In genomic region chr16:17571499-17572093, GRCh38 we compare ENCODE assay signal across 28 cellular contexts.
A peak's percentile ranks its signal among the peaks of the same experiment; 100 is the strongest.
DNase-seq lines count a peak whose midpoint lies in the region; ATAC-seq, FAIRE-seq and TF ChIP-seq lines count a peak whose summit lies in the region.
"Had no signal": no experiment of that assay in that cellular context is flagged by ENCODE, and none has a peak within 500 bp of the region (broad histone marks: within the 10 kb centered on the region; RNA-seq: fewer than 3 reads in every experiment).

No MANE protein-coding gene starts in this region.

- ATAC-seq in mucosa of descending colon = peak; percentile 95
- ATAC-seq: natural killer cell; PC-3; stimulated activated effector memory CD8-positive, alpha-beta T cell treated with anti-CD3 and anti-CD28 coated beads, Interleukin-12 subunit alpha, Interleukin-12 subunit beta, amount 100 ng/mL, for 72 hours had no signal

- TF ChIP-seq CTCF in mucosa of descending colon (IDR thresholded peaks at IDR 0.05) = no peak
- no peak for TF ChIP-seq CTCF in nephron progenitor cell (IDR thresholded peaks at IDR 0.05)

- H3K27me3 Mint-ChIP-seq in nephron progenitor cell (ENCODE audit: low read depth, poor library complexity) = peaks cover 7% of the 10 kb centered on the region

- no peak overlapping the region for H3K4me3 ChIP-seq in mucosa of descending colon
- H3K4me3 ChIP-seq: lower lobe of right lung, vagina had no signal

- H3K36me3 Mint-ChIP-seq in nephron progenitor cell (ENCODE audit: low read depth) = no peaks in the 10 kb centered on the region
- H3K36me3 Mint-ChIP-seq: brain; natural killer cell; stimulated activated effector memory CD8-positive, alpha-beta T cell treated with anti-CD3 and anti-CD28 coated beads, Interleukin-12 subunit alpha, Interleukin-12 subunit beta, amount 100 ng/mL, for 72 hours had no signal

- intact Hi-C loops in mucosa of descending colon (cut with DNase I, micrococcal nuclease) = no loop called here

- FAIRE-seq in urothelium cell line (lab: Jason Lieb, UNC) = no peak
- FAIRE-seq: GM12891, islet of Langerhans had no signal

- H3K4me1 ChIP-seq in mucosa of descending colon (ENCODE audit: low read depth) = no peaks in the 10 kb centered on the region
- H3K4me1 ChIP-seq: BE2C, lower lobe of right lung, vagina had no signal

- H3K36me3 ChIP-seq in mucosa of descending colon (ENCODE audit: low read depth) = no peaks in the 10 kb centered on the region
- H3K36me3 ChIP-seq: BE2C, lower lobe of right lung, vagina had no signal

- no peaks in the 10 kb centered on the region for H3K9me3 Mint-ChIP-seq in nephron progenitor cell
- H3K9me3 Mint-ChIP-seq: activated CD4-positive, alpha-beta memory T cell treated with anti-CD3 and anti-CD28 coated beads, Interleukin-2, amount 10 ng/mL, durations not matched to agents 7 days and 5 days; H9; natural killer cell; stimulated activated effector memory CD8-positive, alpha-beta T cell treated with anti-CD3 and anti-CD28 coated beads, Interleukin-12 subunit alpha, Interleukin-12 subunit beta, amount 100 ng/mL, for 72 hours had no signal

- H3K9me3 ChIP-seq in mucosa of descending colon = no peaks in the 10 kb centered on the region
- H3K9me3 ChIP-seq: BE2C, lower lobe of right lung, vagina had no signal

- H3K4me3 Mint-ChIP-seq in nephron progenitor cell = no peak overlapping the region
- H3K4me3 Mint-ChIP-seq: activated CD4-positive, alpha-beta memory T cell treated with anti-CD3 and anti-CD28 coated beads, Interleukin-2, amount 10 ng/mL, durations not matched to agents 7 days and 5 days; brain; H9; natural killer cell; stimulated activated effector memory CD8-positive, alpha-beta T cell treated with anti-CD3 and anti-CD28 coated beads, Interleukin-12 subunit alpha, Interleukin-12 subunit beta, amount 100 ng/mL, for 72 hours had no signal

- H3K27ac ChIP-seq in epithelial cell of prostate = peak overlapping the region; percentile 95
- H3K27ac ChIP-seq: lower lobe of right lung, vagina had no signal

- DNase-seq in M059J (ENCODE audit: low read depth) = peak; percentile 34
- peak; percentile 75 for DNase-seq in epithelial cell of prostate (ENCODE audit: low read depth, low spot score)
- DNase-seq in mucosa of descending colon = no peak
- peak; percentile 13 for DNase-seq in urothelium cell line (ENCODE audit: low spot score)
- no peak for DNase-seq in nephron progenitor cell
- DNase-seq in NCI-H1417 treated with DMSO at 0.1 percent for 48 hours (lab: John Stamatoyannopoulos, UW) = no peak
- DNase-seq in NCI-H1436 (lab: John Stamatoyannopoulos, UW) = no peak
- DNase-seq: activated CD4-positive, alpha-beta memory T cell treated with anti-CD3 and anti-CD28 coated beads, Interleukin-2, amount 10 ng/mL, durations not matched to agents 7 days and 5 days; activated CD8-positive, alpha-beta memory T cell treated with anti-CD3 and anti-CD28 coated beads, Interleukin-2, amount 50 U/mL, for 4 hours; activated naive CD4-positive, alpha-beta T cell treated with Interleukin-2 at 50 U/mL for 16 hours; BE2C; H9; KBM-7; lower lobe of right lung; natural killer cell; NCI-H1436 treated with DMSO at 0.1 percent for 48 hours; NCI-H2081 treated with DMSO at 0.1 percent for 48 hours; NCI-H226; NCI-H69; PC-3; Right ventricle myocardium superior; stimulated activated CD4-positive, alpha-beta T cell treated with anti-CD3 and anti-CD28 coated beads, Interleukin-15, amount 100 ng/mL, for 24 hours; T-helper 9 cell had no signal

- H3K27ac Mint-ChIP-seq in nephron progenitor cell = no peak overlapping the region
- H3K27ac Mint-ChIP-seq: activated CD4-positive, alpha-beta memory T cell treated with anti-CD3 and anti-CD28 coated beads, Interleukin-2, amount 10 ng/mL, durations not matched to agents 7 days and 5 days; brain; H9; natural killer cell; stimulated activated effector memory CD8-positive, alpha-beta T cell treated with anti-CD3 and anti-CD28 coated beads, Interleukin-12 subunit alpha, Interleukin-12 subunit beta, amount 100 ng/mL, for 72 hours had no signal

- H3K4me1 Mint-ChIP-seq in nephron progenitor cell = no peaks in the 10 kb centered on the region
- H3K4me1 Mint-ChIP-seq: activated CD4-positive, alpha-beta memory T cell treated with anti-CD3 and anti-CD28 coated beads, Interleukin-2, amount 10 ng/mL, durations not matched to agents 7 days and 5 days; natural killer cell; stimulated activated effector memory CD8-positive, alpha-beta T cell treated with anti-CD3 and anti-CD28 coated beads, Interleukin-12 subunit alpha, Interleukin-12 subunit beta, amount 100 ng/mL, for 72 hours had no signal

Comparison
In these comparisons a context has a peak if more than half of its experiments do, and no peak if none do; other contexts are left out.
1. DNase-seq: peak in M059J (single experiment), epithelial cell of prostate (single experiment) and urothelium cell line (single experiment); none in mucosa of descending colon (0 of 3), nephron progenitor cell (single experiment), NCI-H1417 treated with DMSO at 0.1 percent for 48 hours (single experiment) and NCI-H1436 (single experiment).